ENCODE assay signal across 21 cellular contexts in genomic region chr11:87265132-87265531, GRCh38.
DNase-seq lines count a peak whose midpoint lies in the region; ATAC-seq, FAIRE-seq and TF ChIP-seq lines count a peak whose summit lies in the region.
"Had no signal": no experiment of that assay in that cellular context is flagged by ENCODE, and none has a peak within 500 bp of the region (broad histone marks: within the 10 kb centered on the region; RNA-seq: fewer than 3 reads in every experiment).

No MANE protein-coding gene starts in this region.

- H3K9me3 ChIP-seq in SK-N-SH: no peaks in the 10 kb centered on the region
- H3K9me3 ChIP-seq in astrocyte (ENCODE audit: insufficient read depth, low read depth, low read length): no peaks in the 10 kb centered on the region
- no peaks in the 10 kb centered on the region for H3K9me3 ChIP-seq in skeletal muscle satellite cell (replicated peaks; ENCODE audit: low read length)
- H3K9me3 ChIP-seq: thoracic aorta had no signal

- no peaks in the 10 kb centered on the region for H3K9me2 ChIP-seq in SK-N-SH

- no peak overlapping the region for H3K4me3 Mint-ChIP-seq in astrocyte (ENCODE audit: unreplicated experiment)
- H3K4me3 Mint-ChIP-seq in activated T-helper 17 cell treated with anti-CD3 and anti-CD28 coated beads, Interleukin-2, amount 50 U/mL, for 72 hours: no peak overlapping the region
- H3K4me3 Mint-ChIP-seq: CD14-positive monocyte; dendritic cell treated with granulocyte-macrophage colony-stimulating factor and Interleukin-4, amounts not matched to agents 40 ng/mL and 50 ng/mL, for 4 days; T-helper 1 cell treated with Interleukin-12 subunit alpha and Interleukin-12 subunit beta and Interleukin-4 antibody, amounts not matched to agents 30 μg/mL and 1 μg/mL, for 36 hours had no signal

- H3K4me1 ChIP-seq in SK-N-SH (ENCODE audit: control insufficient read depth in 1 of 2, insufficient read depth in 2 of 2, low read depth in 1 of 2, low read length in 1 of 2) (peaks cover 0 to 51% of the 10 kb centered on the region in 2 experiments; a peak in 2 of 4 replicates), astrocyte (ENCODE audit: insufficient read depth, low read length) (peaks cover 18% of the 10 kb centered on the region), skeletal muscle satellite cell (ENCODE audit: control insufficient read depth, insufficient read depth, low read length) (peaks cover 39% of the 10 kb centered on the region)

- no peaks in the 10 kb centered on the region for H3K27me3 Mint-ChIP-seq in astrocyte (ENCODE audit: low read depth, unreplicated experiment)
- H3K27me3 Mint-ChIP-seq in activated T-helper 17 cell treated with anti-CD3 and anti-CD28 coated beads, Interleukin-2, amount 50 U/mL, for 72 hours: no peaks in the 10 kb centered on the region
- H3K27me3 Mint-ChIP-seq: dendritic cell treated with granulocyte-macrophage colony-stimulating factor and Interleukin-4, amounts not matched to agents 40 ng/mL and 50 ng/mL, for 4 days had no signal

- H3K27me3 ChIP-seq in SK-N-SH (ENCODE audit: insufficient read depth): no peaks in the 10 kb centered on the region
- H3K27me3 ChIP-seq in astrocyte (ENCODE audit: insufficient read depth, low read length): no peaks in the 10 kb centered on the region
- H3K27me3 ChIP-seq in skeletal muscle satellite cell (ENCODE audit: control insufficient read depth, insufficient read depth, low read length): no peaks in the 10 kb centered on the region

- 0 out of 2 replicates have a peak overlapping the region, but pooled peaks have one; percentile 9 for H3K9ac ChIP-seq in SK-N-SH
- H3K9ac ChIP-seq in astrocyte (ENCODE audit: low read length): no peak overlapping the region
- H3K9ac ChIP-seq in skeletal muscle satellite cell (ENCODE audit: low read depth, low read length): peak overlapping the region; percentile 16

- peaks cover 18% of the 10 kb centered on the region for H3K4me1 Mint-ChIP-seq in astrocyte (ENCODE audit: low read depth, unreplicated experiment)
- no peaks in the 10 kb centered on the region for H3K4me1 Mint-ChIP-seq in activated T-helper 17 cell treated with anti-CD3 and anti-CD28 coated beads, Interleukin-2, amount 50 U/mL, for 72 hours

- CTCF ChIA-PET in SK-N-SH (lab: Yijun Ruan, JAX): no interaction called here

- H4K20me1 ChIP-seq in SK-N-SH (ENCODE audit: insufficient read depth): no peaks in the 10 kb centered on the region
- no peaks in the 10 kb centered on the region for H4K20me1 ChIP-seq in astrocyte (ENCODE audit: insufficient read depth, low read length)

- no peak for TF ChIP-seq CTCF in SK-N-SH (IDR thresholded peaks at IDR 0.05)
- TF ChIP-seq CTCF in astrocyte (IDR thresholded peaks at IDR 0.05; ENCODE audit: insufficient read depth, low read depth, low read length): no peak
- TF ChIP-seq CTCF in fibroblast of villous mesenchyme (IDR thresholded peaks at IDR 0.05; ENCODE audit: insufficient read depth, low read depth, low read length): no peak

- no peaks in the 10 kb centered on the region for H3K36me3 ChIP-seq in SK-N-SH (replicated peaks in 1 of 2; ENCODE audit: control insufficient read depth in 1 of 2, insufficient read depth in 2 of 2, low read length in 1 of 2)
- H3K36me3 ChIP-seq in astrocyte (ENCODE audit: insufficient read depth, low read length): no peaks in the 10 kb centered on the region
- H3K36me3 ChIP-seq in skeletal muscle satellite cell (ENCODE audit: insufficient read depth, low read length): no peaks in the 10 kb centered on the region
- H3K36me3 ChIP-seq: thoracic aorta had no signal

- H3K27ac Mint-ChIP-seq in astrocyte (ENCODE audit: unreplicated experiment): no peak overlapping the region
- no peak overlapping the region for H3K27ac Mint-ChIP-seq in activated T-helper 17 cell treated with anti-CD3 and anti-CD28 coated beads, Interleukin-2, amount 50 U/mL, for 72 hours
- H3K27ac Mint-ChIP-seq: CD14-positive monocyte; dendritic cell treated with granulocyte-macrophage colony-stimulating factor and Interleukin-4, amounts not matched to agents 40 ng/mL and 50 ng/mL, for 4 days; T-helper 1 cell treated with Interleukin-12 subunit alpha and Interleukin-12 subunit beta and Interleukin-4 antibody, amounts not matched to agents 30 μg/mL and 1 μg/mL, for 36 hours had no signal

- no peak; a peak in 1 of 4 replicates for TF ChIP-seq EP300 in SK-N-SH (IDR thresholded peaks at IDR 0.05; ENCODE audit: borderline replicate concordance in 1 of 2, low read depth in 1 of 2, low read length in 1 of 2)

- POLR2A ChIA-PET in SK-N-SH (lab: Yijun Ruan, JAX): no interaction called here

- H3K4me3 ChIP-seq in SK-N-SH (ENCODE audit: low read depth in 2 of 2, low read length in 1 of 2) (no peak overlapping the region), astrocyte (ENCODE audit: insufficient read depth, low read depth, low read length) (no peak overlapping the region), fibroblast of villous mesenchyme (ENCODE audit: low read depth, low read length) (no peak overlapping the region), skeletal muscle satellite cell (ENCODE audit: low read length) (no peak overlapping the region)
- H3K4me3 ChIP-seq: thoracic aorta had no signal

- peak overlapping the region in 1 of 2 experiments; percentile 74; a peak in 2 of 4 replicates for H3K27ac ChIP-seq in SK-N-SH (ENCODE audit: low read depth in 2 of 2, low read length in 1 of 2)
- H3K27ac ChIP-seq in astrocyte (ENCODE audit: low read depth, low read length): peak overlapping the region; percentile 18
- H3K27ac ChIP-seq: 22Rv1, VCaP had no signal

- no peak for TF ChIP-seq RAD21 in SK-N-SH (IDR thresholded peaks at IDR 0.05; ENCODE audit: low read length)

- no peaks in the 10 kb centered on the region for H3K9me3 Mint-ChIP-seq in astrocyte (ENCODE audit: unreplicated experiment)
- no peaks in the 10 kb centered on the region for H3K9me3 Mint-ChIP-seq in activated T-helper 17 cell treated with anti-CD3 and anti-CD28 coated beads, Interleukin-2, amount 50 U/mL, for 72 hours
- H3K9me3 Mint-ChIP-seq: CD14-positive monocyte; dendritic cell treated with granulocyte-macrophage colony-stimulating factor and Interleukin-4, amounts not matched to agents 40 ng/mL and 50 ng/mL, for 4 days; T-helper 1 cell treated with Interleukin-12 subunit alpha and Interleukin-12 subunit beta and Interleukin-4 antibody, amounts not matched to agents 30 μg/mL and 1 μg/mL, for 36 hours had no signal

- H3K4me2 ChIP-seq in SK-N-SH (peak overlapping the region; percentile 24), astrocyte (ENCODE audit: low read length) (peak overlapping the region; percentile 24), skeletal muscle satellite cell (ENCODE audit: low read length) (peak overlapping the region; percentile 61)

- peaks cover 21% of the 10 kb centered on the region for H3F3A ChIP-seq in SK-N-SH (replicated peaks; ENCODE audit: insufficient read depth)

- DNase-seq in SK-N-SH (no peak), astrocyte (ENCODE audit: low read depth) (peak; percentile 50), fibroblast of villous mesenchyme (ENCODE audit: low read depth) (peak; percentile 28), AG08396 (ENCODE audit: low spot score) (no peak), NCI-H1930 (lab: John Stamatoyannopoulos, UW) (no peak)
- DNase-seq: activated naive CD4-positive, alpha-beta T cell; activated T-cell treated with anti-CD3 and anti-CD28 coated beads for 4 hours; DMS53; MM.1S; NCI-H187 treated with DMSO at 0.1 percent for 48 hours; NCI-H446 treated with DMSO at 0.1 percent for 48 hours had no signal

- no peaks in the 10 kb centered on the region for H3K36me3 Mint-ChIP-seq in astrocyte (ENCODE audit: low read depth, unreplicated experiment)
- no peaks in the 10 kb centered on the region for H3K36me3 Mint-ChIP-seq in activated T-helper 17 cell treated with anti-CD3 and anti-CD28 coated beads, Interleukin-2, amount 50 U/mL, for 72 hours (ENCODE audit: low read depth)
- H3K36me3 Mint-ChIP-seq: CD14-positive monocyte had no signal

- H3K79me2 ChIP-seq in SK-N-SH (ENCODE audit: insufficient read depth): no peaks in the 10 kb centered on the region
- no peaks in the 10 kb centered on the region for H3K79me2 ChIP-seq in astrocyte (ENCODE audit: insufficient read depth, low read length)

- peak; percentile 84 for FAIRE-seq in astrocyte (lab: Jason Lieb, UNC)

- H2AFZ ChIP-seq in SK-N-SH (ENCODE audit: low read depth) (no peak overlapping the region), astrocyte (ENCODE audit: low read depth, low read length) (no peak overlapping the region)

- ATAC-seq in SK-N-SH treated with all-trans-retinoic acid at 6 μM for 48 hours: no peak
- no peak for ATAC-seq in activated T-helper 17 cell treated with anti-CD3 and anti-CD28 coated beads, Interleukin-2, amount 50 U/mL, for 72 hours (replicated peaks)
- ATAC-seq: Right ventricle myocardium inferior had no signal

TF ChIP-seq in SK-N-SH, 30 proteins besides CTCF, POLR2A, EP300 and RAD21 (continues in another document):
- TF ChIP-seq NRF1 (IDR thresholded peaks at IDR 0.05; ENCODE audit: low read depth, low read length) (no peak), SIN3A (IDR thresholded peaks at IDR 0.05; ENCODE audit: borderline replicate concordance, low read depth, low read length) (no peak), ELF1 (IDR thresholded peaks at IDR 0.05) (no peak), FOXM1 (IDR thresholded peaks at IDR 0.05; ENCODE audit: low read depth) (no peak), TAF1 (IDR thresholded peaks at IDR 0.05; ENCODE audit: borderline replicate concordance, low read depth, low read length) (no peak), JUND (IDR thresholded peaks at IDR 0.05) (0 out of 2 replicates have a peak, but pooled peaks have one; percentile 15), FOXJ3 (CRISPR knock-in tag; IDR thresholded peaks at IDR 0.05) (no peak)

TF ChIP-seq in SK-N-SH treated with all-trans-retinoic acid at 6 μM for 48 hours, 23 proteins besides CTCF, POLR2A, EP300 and RAD21 (continues in another document):
- TF ChIP-seq SNAI2 (CRISPR knock-in tag; IDR thresholded peaks at IDR 0.05) (no peak), ZNF70 (CRISPR knock-in tag; IDR thresholded peaks at IDR 0.05) (no peak), ZNF8 (CRISPR knock-in tag; IDR thresholded peaks at IDR 0.05) (no peak)
- TF ChIP-seq, protein P1, sequence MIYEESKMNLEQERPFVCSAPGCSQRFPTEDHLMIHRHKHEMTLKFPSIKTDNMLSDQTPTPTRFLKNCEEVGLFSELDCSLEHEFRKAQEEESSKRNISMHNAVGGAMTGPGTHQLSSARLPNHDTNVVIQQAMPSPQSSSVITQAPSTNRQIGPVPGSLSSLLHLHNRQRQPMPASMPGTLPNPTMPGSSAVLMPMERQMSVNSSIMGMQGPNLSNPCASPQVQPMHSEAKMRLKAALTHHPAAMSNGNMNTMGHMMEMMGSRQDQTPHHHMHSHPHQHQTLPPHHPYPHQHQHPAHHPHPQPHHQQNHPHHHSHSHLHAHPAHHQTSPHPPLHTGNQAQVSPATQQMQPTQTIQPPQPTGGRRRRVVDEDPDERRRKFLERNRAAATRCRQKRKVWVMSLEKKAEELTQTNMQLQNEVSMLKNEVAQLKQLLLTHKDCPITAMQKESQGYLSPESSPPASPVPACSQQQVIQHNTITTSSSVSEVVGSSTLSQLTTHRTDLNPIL (CRISPR knock-in tag; IDR thresholded peaks at IDR 0.05; ENCODE audit: low read depth): no peak

Comparison
In these comparisons a context has a peak if more than half of its experiments do, and no peak if none do; other contexts are left out.
1. DNase-seq: peak in astrocyte (single experiment) and fibroblast of villous mesenchyme (single experiment); none in SK-N-SH (single experiment), AG08396 (single experiment) and NCI-H1930 (0 of 2).
2. Peak in every context shown above with its lines, with median percentiles within 50 percentile points of each other: H3K4me2 ChIP-seq.